7 cellular contexts compared by ENCODE assay signal in genomic region chr1:10922315-10923048, GRCh38.
DNase-seq lines count a peak whose midpoint lies in the region; ATAC-seq and TF ChIP-seq lines count a peak whose summit lies in the region.
"Not testable (repeated sequence)": the region's sequence is repeated elsewhere in the genome, so short reads cannot be mapped to it uniquely, and the experiment has no call there.

No MANE protein-coding gene starts in this region.

- H3K27me3 Mint-ChIP-seq in stimulated activated naive B cell treated with anti-CD40 and anti-IgM and Interleukin-4, amounts not matched to agents 10 μg/mL and 1 μg/mL and 100 μg/mL, for 72 hours = peaks cover 16 to 26% of the 10 kb centered on the region in 2 donors

- not testable (repeated sequence) for H3K4me3 ChIP-seq in heart left ventricle

- peaks cover 0 to 17% (median 0%) of the 10 kb centered on the region in 9 donors for H3K27me3 ChIP-seq in heart left ventricle

- not testable (repeated sequence) for H3K4me3 Mint-ChIP-seq in stimulated activated naive B cell treated with anti-CD40 and anti-IgM and Interleukin-4, amounts not matched to agents 10 μg/mL and 1 μg/mL and 100 μg/mL, for 72 hours

- H3K4me1 ChIP-seq in heart left ventricle = not testable (repeated sequence)

- DNase-seq in NCI-H446 (lab: John Stamatoyannopoulos, UW) (peak; percentile 35 to 66), heart left ventricle (peak in 2 of 5 donors; percentile 7 to 34)
- peak; percentile 55 to 64 for DNase-seq in activated CD4-positive, alpha-beta T cell treated with anti-CD3 and anti-CD28 coated beads, Interleukin-2, amount 50 U/mL, for 48 hours
- DNase-seq in activated T-cell treated with anti-CD3 and anti-CD28 coated beads, Interleukin-2, amount 50 U/mL, for 48 hours = peak; percentile 67 to 70
- DNase-seq in activated naive CD4-positive, alpha-beta T cell treated with anti-CD3 and anti-CD28 coated beads, Interleukin-2, amount 50 U/mL, for 72 hours (ENCODE audit: low spot score in 2 of 2) = peak in 1 of 2 donors; percentile 40
- peak; percentile 45 for DNase-seq in stimulated activated CD4-positive, alpha-beta T cell treated with anti-CD3 and anti-CD28 coated beads, Interleukin-4, amount 100 ng/mL, for 24 hours
- not testable (repeated sequence) for DNase-seq in stimulated activated naive B cell treated with anti-CD40 and anti-IgM and Interleukin-4, amounts not matched to agents 10 μg/mL and 1 μg/mL and 100 μg/mL, for 72 hours

- H3K4me1 Mint-ChIP-seq in stimulated activated naive B cell treated with anti-CD40 and anti-IgM and Interleukin-4, amounts not matched to agents 10 μg/mL and 1 μg/mL and 100 μg/mL, for 72 hours = peaks cover 11 to 12% of the 10 kb centered on the region in 2 donors

- intact Hi-C loops in heart left ventricle (cut with DNase I) = not testable (repeated sequence)

- not testable (repeated sequence) for TF ChIP-seq CTCF in heart left ventricle (IDR thresholded peaks at IDR 0.05)

- H3K36me3 Mint-ChIP-seq in activated naive CD4-positive, alpha-beta T cell treated with anti-CD3 and anti-CD28 coated beads, Interleukin-2, amount 50 U/mL, for 72 hours; stimulated activated naive B cell treated with anti-CD40 and anti-IgM and Interleukin-4, amounts not matched to agents 10 μg/mL and 1 μg/mL and 100 μg/mL, for 72 hours: not testable (repeated sequence)

- H3K9me3 ChIP-seq in heart left ventricle = not testable (repeated sequence)

- TF ChIP-seq POLR2A in heart left ventricle (IDR thresholded peaks at IDR 0.05) = not testable (repeated sequence)

- not testable (repeated sequence) for H3K27ac Mint-ChIP-seq in activated naive CD4-positive, alpha-beta T cell treated with anti-CD3 and anti-CD28 coated beads, Interleukin-2, amount 50 U/mL, for 72 hours
- H3K27ac Mint-ChIP-seq in stimulated activated naive B cell treated with anti-CD40 and anti-IgM and Interleukin-4, amounts not matched to agents 10 μg/mL and 1 μg/mL and 100 μg/mL, for 72 hours = peak overlapping the region; percentile 10

- not testable (repeated sequence) for H3K9me3 Mint-ChIP-seq in activated naive CD4-positive, alpha-beta T cell treated with anti-CD3 and anti-CD28 coated beads, Interleukin-2, amount 50 U/mL, for 72 hours; stimulated activated naive B cell treated with anti-CD40 and anti-IgM and Interleukin-4, amounts not matched to agents 10 μg/mL and 1 μg/mL and 100 μg/mL, for 72 hours

- not testable (repeated sequence) for H3K36me3 ChIP-seq in heart left ventricle

- 82 to 90% (median 87%) methylated on average over 8 of the region's 8 CpGs for WGBS in heart left ventricle, 4 donors

- H3K27ac ChIP-seq in heart left ventricle = not testable (repeated sequence)

- ATAC-seq in activated naive CD4-positive, alpha-beta T cell treated with anti-CD3 and anti-CD28 coated beads, Interleukin-2, amount 50 U/mL, for 72 hours = peak; percentile 93
- ATAC-seq in heart left ventricle = peak in 3 of 4 donors; percentile 45 to 64 (median 46)
- not testable (repeated sequence) for ATAC-seq in stimulated activated naive B cell treated with anti-CD40 and anti-IgM and Interleukin-4, amounts not matched to agents 10 μg/mL and 1 μg/mL and 100 μg/mL, for 72 hours (replicated peaks)
